ENCODE assay signal across 18 cellular contexts in genomic region chr5:62585751-62586150, GRCh38. TPM values are rescaled to one million over a fixed set of nuclear protein-coding genes. Genes with fewer than 3 reads are reported as not detected.
A peak's percentile ranks its signal among the peaks of the same experiment; 100 is the strongest.
DNase-seq lines count a peak whose midpoint lies in the region; ATAC-seq and TF ChIP-seq lines count a peak whose summit lies in the region.
"Had no signal": no experiment of that assay in that cellular context is flagged by ENCODE, and none has a peak within 500 bp of the region (broad histone marks: within the 10 kb centered on the region; RNA-seq: fewer than 3 reads in every experiment).

No MANE protein-coding gene starts in this region.

- H3K36me3 Mint-ChIP-seq in activated naive CD8-positive, alpha-beta T cell treated with anti-CD3 and anti-CD28 coated beads, Interleukin-2, amount 10 ng/mL, durations not matched to agents 7 days and 5 days, result peaks cover 19% of the 10 kb centered on the region
- peaks cover 40% of the 10 kb centered on the region for H3K36me3 Mint-ChIP-seq in activated naive CD8-positive, alpha-beta T cell treated with anti-CD3 and anti-CD28 coated beads for 36 hours
- peaks cover 16% of the 10 kb centered on the region for H3K36me3 Mint-ChIP-seq in endothelial cell (ENCODE audit: low read depth, unreplicated experiment)
- H3K36me3 Mint-ChIP-seq in stimulated activated naive B cell treated with anti-CD40 and anti-IgM and Interleukin-4, amounts not matched to agents 10 μg/mL and 1 μg/mL and 100 μg/mL, for 72 hours, result peaks cover 32 to 45% of the 10 kb centered on the region in 2 donors

- POLR2A ChIA-PET in activated naive CD8-positive, alpha-beta T cell treated with anti-CD3 and anti-CD28 coated beads, Interleukin-2, amount 10 ng/mL, durations not matched to agents 7 days and 5 days (lab: Charles Lee), result no interaction called here

- H3K27me3 ChIP-seq in RWPE2 (ENCODE audit: insufficient read depth, poor library complexity, severe bottlenecking) (no peaks in the 10 kb centered on the region), testis (no peaks in the 10 kb centered on the region)
- H3K27me3 ChIP-seq: dorsolateral prefrontal cortex, ovary had no signal

- H3K27ac Mint-ChIP-seq in activated naive CD8-positive, alpha-beta T cell treated with anti-CD3 and anti-CD28 coated beads, Interleukin-2, amount 10 ng/mL, durations not matched to agents 7 days and 5 days, result peak overlapping the region; percentile 25
- no peak overlapping the region for H3K27ac Mint-ChIP-seq in activated naive CD8-positive, alpha-beta T cell treated with anti-CD3 and anti-CD28 coated beads for 36 hours
- peak overlapping the region; percentile 96 for H3K27ac Mint-ChIP-seq in endothelial cell (ENCODE audit: unreplicated experiment)
- H3K27ac Mint-ChIP-seq in stimulated activated naive B cell treated with anti-CD40 and anti-IgM and Interleukin-4, amounts not matched to agents 10 μg/mL and 1 μg/mL and 100 μg/mL, for 72 hours, result peak overlapping the region; percentile 15
- H3K27ac Mint-ChIP-seq: activated CD4-positive, alpha-beta T cell treated with anti-CD3 and anti-CD28 coated beads for 36 hours had no signal

- H3K9me3 ChIP-seq in RWPE2 (ENCODE audit: severe bottlenecking) (no peaks in the 10 kb centered on the region), testis (no peaks in the 10 kb centered on the region)
- H3K9me3 ChIP-seq: ovary had no signal

- no peaks in the 10 kb centered on the region for H3K9me3 Mint-ChIP-seq in activated naive CD8-positive, alpha-beta T cell treated with anti-CD3 and anti-CD28 coated beads, Interleukin-2, amount 10 ng/mL, durations not matched to agents 7 days and 5 days
- H3K9me3 Mint-ChIP-seq in activated naive CD8-positive, alpha-beta T cell treated with anti-CD3 and anti-CD28 coated beads for 36 hours, result no peaks in the 10 kb centered on the region
- no peaks in the 10 kb centered on the region for H3K9me3 Mint-ChIP-seq in endothelial cell (ENCODE audit: unreplicated experiment)
- H3K9me3 Mint-ChIP-seq in stimulated activated naive B cell treated with anti-CD40 and anti-IgM and Interleukin-4, amounts not matched to agents 10 μg/mL and 1 μg/mL and 100 μg/mL, for 72 hours, result peaks cover 0 to 5% of the 10 kb centered on the region in 2 donors
- H3K9me3 Mint-ChIP-seq: activated naive CD4-positive, alpha-beta T cell treated with anti-CD3 and anti-CD28 coated beads, Interleukin-2, amount 50 U/mL, for 72 hours had no signal

- TF ChIP-seq CTCF in RWPE2 (IDR thresholded peaks at IDR 0.05; ENCODE audit: poor library complexity, severe bottlenecking) (no peak), endothelial cell (IDR thresholded peaks at IDR 0.05; ENCODE audit: unreplicated experiment) (no peak), testis (IDR thresholded peaks at IDR 0.05) (no peak)

- intact Hi-C loops in testis (cut with DNase I; ENCODE audit: low total_unique reads), result no loop called here

- H3K36me3 ChIP-seq in RWPE2 (ENCODE audit: low read depth) (peaks cover 1% of the 10 kb centered on the region), testis (ENCODE audit: low read depth, missing control alignments) (no peaks in the 10 kb centered on the region)
- H3K36me3 ChIP-seq: ovary had no signal

- H3K27me3 Mint-ChIP-seq in activated naive CD8-positive, alpha-beta T cell treated with anti-CD3 and anti-CD28 coated beads, Interleukin-2, amount 10 ng/mL, durations not matched to agents 7 days and 5 days, result no peaks in the 10 kb centered on the region
- no peaks in the 10 kb centered on the region for H3K27me3 Mint-ChIP-seq in activated naive CD8-positive, alpha-beta T cell treated with anti-CD3 and anti-CD28 coated beads for 36 hours
- H3K27me3 Mint-ChIP-seq in endothelial cell (ENCODE audit: unreplicated experiment), result peaks cover 2% of the 10 kb centered on the region
- H3K27me3 Mint-ChIP-seq in stimulated activated naive B cell treated with anti-CD40 and anti-IgM and Interleukin-4, amounts not matched to agents 10 μg/mL and 1 μg/mL and 100 μg/mL, for 72 hours, result no peaks in the 10 kb centered on the region
- H3K27me3 Mint-ChIP-seq: activated CD4-positive, alpha-beta T cell treated with anti-CD3 and anti-CD28 coated beads for 36 hours had no signal

- no peak for DNase-seq in activated naive CD8-positive, alpha-beta T cell treated with anti-CD3 and anti-CD28 coated beads, Interleukin-2, amount 10 ng/mL, durations not matched to agents 7 days and 5 days
- no peak for DNase-seq in activated naive CD8-positive, alpha-beta T cell treated with anti-CD3 and anti-CD28 coated beads for 36 hours
- DNase-seq in RWPE2 (ENCODE audit: low spot score), result no peak
- no peak for DNase-seq in endothelial cell (ENCODE audit: low spot score)
- no peak for DNase-seq in stimulated activated naive B cell treated with anti-CD40 and anti-IgM and Interleukin-4, amounts not matched to agents 10 μg/mL and 1 μg/mL and 100 μg/mL, for 72 hours
- no peak for DNase-seq in testis
- DNase-seq: activated CD4-positive, alpha-beta T cell treated with anti-CD3 and anti-CD28 coated beads for 36 hours; dorsolateral prefrontal cortex; GM23248; NCI-H1092; NCI-H2081 treated with DMSO at 0.1 percent for 48 hours; NCI-H510A treated with DMSO at 0.1 percent for 48 hours; ovary; stimulated activated CD4-positive, alpha-beta T cell treated with anti-CD3 and anti-CD28 coated beads, Interleukin-2, amount 100 ng/mL, for 24 hours had no signal

- TF ChIP-seq POLR2A in testis (IDR thresholded peaks at IDR 0.05), result no peak

- peaks cover 16% of the 10 kb centered on the region for H3K4me1 Mint-ChIP-seq in activated naive CD8-positive, alpha-beta T cell treated with anti-CD3 and anti-CD28 coated beads, Interleukin-2, amount 10 ng/mL, durations not matched to agents 7 days and 5 days
- peaks cover 21% of the 10 kb centered on the region for H3K4me1 Mint-ChIP-seq in activated naive CD8-positive, alpha-beta T cell treated with anti-CD3 and anti-CD28 coated beads for 36 hours
- peaks cover 63% of the 10 kb centered on the region for H3K4me1 Mint-ChIP-seq in endothelial cell (ENCODE audit: unreplicated experiment)
- peaks cover 7 to 21% of the 10 kb centered on the region in 2 donors for H3K4me1 Mint-ChIP-seq in stimulated activated naive B cell treated with anti-CD40 and anti-IgM and Interleukin-4, amounts not matched to agents 10 μg/mL and 1 μg/mL and 100 μg/mL, for 72 hours

- H3K4me3 Mint-ChIP-seq in activated naive CD8-positive, alpha-beta T cell treated with anti-CD3 and anti-CD28 coated beads, Interleukin-2, amount 10 ng/mL, durations not matched to agents 7 days and 5 days, result no peak overlapping the region
- H3K4me3 Mint-ChIP-seq in activated naive CD8-positive, alpha-beta T cell treated with anti-CD3 and anti-CD28 coated beads for 36 hours, result no peak overlapping the region
- H3K4me3 Mint-ChIP-seq in endothelial cell (ENCODE audit: unreplicated experiment), result peak overlapping the region; percentile 56
- H3K4me3 Mint-ChIP-seq in stimulated activated naive B cell treated with anti-CD40 and anti-IgM and Interleukin-4, amounts not matched to agents 10 μg/mL and 1 μg/mL and 100 μg/mL, for 72 hours, result no peak overlapping the region
- H3K4me3 Mint-ChIP-seq: activated CD4-positive, alpha-beta T cell treated with anti-CD3 and anti-CD28 coated beads for 36 hours had no signal

- ATAC-seq in activated naive CD8-positive, alpha-beta T cell treated with anti-CD3 and anti-CD28 coated beads, Interleukin-2, amount 10 ng/mL, durations not matched to agents 7 days and 5 days (ENCODE audit: low read depth), result no peak
- ATAC-seq in RWPE2 (ENCODE audit: low read depth) (0 out of 3 replicates have a peak, but pooled peaks have one; percentile 19), GM21423 (IDR thresholded peaks at IDR 0.05; ENCODE audit: unreplicated experiment) (no peak), HG03571 (IDR thresholded peaks at IDR 0.05; ENCODE audit: unreplicated experiment) (no peak)
- ATAC-seq in stimulated activated naive B cell treated with anti-CD40 and anti-IgM and Interleukin-4, amounts not matched to agents 10 μg/mL and 1 μg/mL and 100 μg/mL, for 72 hours (replicated peaks), result no peak
- ATAC-seq: activated CD4-positive, alpha-beta T cell treated with anti-CD3 and anti-CD28 coated beads for 36 hours; left lobe of liver had no signal

- H3K4me3 ChIP-seq in RWPE2 (ENCODE audit: severe bottlenecking) (no peak overlapping the region), testis (no peak overlapping the region)
- H3K4me3 ChIP-seq: dorsolateral prefrontal cortex, GM23248, ovary had no signal

- H3K27ac ChIP-seq in RWPE2 (ENCODE audit: poor library complexity, severe bottlenecking), result no peak overlapping the region
- no peak overlapping the region for H3K27ac ChIP-seq in testis
- H3K27ac ChIP-seq: dorsolateral prefrontal cortex, GM23248, ovary had no signal

- no peaks in the 10 kb centered on the region for H3K4me1 ChIP-seq in RWPE2 (ENCODE audit: insufficient read depth, poor library complexity, severe bottlenecking)
- H3K4me1 ChIP-seq in testis, result no peaks in the 10 kb centered on the region

RNA-seq across cellular contexts. Expression of gene LRRC70, which starts 7.1 kb away (rescaled TPM):
- under 1 TPM; 0.71 to 0.86 TPM for total RNA-seq in activated naive CD8-positive, alpha-beta T cell treated with anti-CD3 and anti-CD28 coated beads, Interleukin-2, amount 10 ng/mL, durations not matched to agents 7 days and 5 days
- total RNA-seq in activated naive CD8-positive, alpha-beta T cell treated with anti-CD3 and anti-CD28 coated beads for 36 hours, result under 1 TPM; 0.34 to 0.43 TPM
- 35.0 TPM for total RNA-seq in endothelial cell (ENCODE audit: unreplicated experiment)
- total RNA-seq in testis, result 1 to 10 TPM; 9.0 to 9.9 TPM
- polyA plus RNA-seq in testis (ENCODE audit: insufficient read depth, low read depth, low replicate concordance), result 4.9 TPM

Comparison
In these comparisons a context has a peak if more than half of its experiments do, and no peak if none do; other contexts are left out.
1. RNA of gene LRRC70, which starts 7.1 kb away (total RNA-seq): 35.0 TPM in endothelial cell (single experiment) and 9.0 to 9.9 TPM in testis; 0.71 to 0.86 TPM in activated naive CD8-positive, alpha-beta T cell treated with anti-CD3 and anti-CD28 coated beads, Interleukin-2, amount 10 ng/mL, durations not matched to agents 7 days and 5 days and 0.34 to 0.43 TPM in activated naive CD8-positive, alpha-beta T cell treated with anti-CD3 and anti-CD28 coated beads for 36 hours; every median in the first group is over 4 times any median in the second.